ENCODE assay signal across 1 cellular context in the genomic region with DNA sequence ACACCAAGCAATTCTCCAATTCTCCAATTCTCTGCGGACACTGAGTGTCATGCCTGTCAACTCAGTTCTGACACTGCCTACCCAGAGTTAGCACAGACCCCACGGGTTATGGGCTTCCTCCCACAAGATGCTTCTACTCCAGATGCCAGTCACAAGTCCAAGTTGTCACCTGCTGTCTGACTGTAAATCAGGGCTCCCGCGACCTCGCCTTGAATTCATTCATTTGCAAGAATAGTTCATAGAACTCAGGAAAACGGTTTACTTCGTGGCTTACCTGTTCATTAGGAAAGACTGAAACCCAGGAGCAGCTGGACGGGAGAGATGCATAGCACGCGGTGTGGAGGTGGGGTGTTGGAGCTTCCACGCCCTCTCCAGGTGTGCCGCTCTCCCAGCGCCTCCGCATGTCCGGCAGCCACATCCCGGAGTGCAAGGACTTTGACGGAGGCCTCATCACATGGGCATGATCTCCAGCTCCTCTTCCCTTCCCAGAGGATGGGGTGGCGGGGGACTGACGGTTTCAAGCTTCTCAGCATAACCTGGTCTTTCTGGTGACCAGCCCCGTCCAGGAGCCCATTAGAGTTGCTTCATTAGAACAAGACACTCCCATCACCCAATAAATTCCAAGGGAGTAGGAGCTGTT.
TF ChIP-seq lines count a peak whose summit lies in the region.

No MANE protein-coding gene starts in this region.

TF ChIP-seq in WTC11, 78 proteins besides CTCF, POLR2A, EP300 and RAD21 (continued from another document):
- TF ChIP-seq, protein P1, sequence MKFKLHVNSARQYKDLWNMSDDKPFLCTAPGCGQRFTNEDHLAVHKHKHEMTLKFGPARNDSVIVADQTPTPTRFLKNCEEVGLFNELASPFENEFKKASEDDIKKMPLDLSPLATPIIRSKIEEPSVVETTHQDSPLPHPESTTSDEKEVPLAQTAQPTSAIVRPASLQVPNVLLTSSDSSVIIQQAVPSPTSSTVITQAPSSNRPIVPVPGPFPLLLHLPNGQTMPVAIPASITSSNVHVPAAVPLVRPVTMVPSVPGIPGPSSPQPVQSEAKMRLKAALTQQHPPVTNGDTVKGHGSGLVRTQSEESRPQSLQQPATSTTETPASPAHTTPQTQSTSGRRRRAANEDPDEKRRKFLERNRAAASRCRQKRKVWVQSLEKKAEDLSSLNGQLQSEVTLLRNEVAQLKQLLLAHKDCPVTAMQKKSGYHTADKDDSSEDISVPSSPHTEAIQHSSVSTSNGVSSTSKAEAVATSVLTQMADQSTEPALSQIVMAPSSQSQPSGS (CRISPR knock-in tag; IDR thresholded peaks at IDR 0.05; ENCODE audit: borderline replicate concordance, low read depth), result no peak
- TF ChIP-seq, protein P2, sequence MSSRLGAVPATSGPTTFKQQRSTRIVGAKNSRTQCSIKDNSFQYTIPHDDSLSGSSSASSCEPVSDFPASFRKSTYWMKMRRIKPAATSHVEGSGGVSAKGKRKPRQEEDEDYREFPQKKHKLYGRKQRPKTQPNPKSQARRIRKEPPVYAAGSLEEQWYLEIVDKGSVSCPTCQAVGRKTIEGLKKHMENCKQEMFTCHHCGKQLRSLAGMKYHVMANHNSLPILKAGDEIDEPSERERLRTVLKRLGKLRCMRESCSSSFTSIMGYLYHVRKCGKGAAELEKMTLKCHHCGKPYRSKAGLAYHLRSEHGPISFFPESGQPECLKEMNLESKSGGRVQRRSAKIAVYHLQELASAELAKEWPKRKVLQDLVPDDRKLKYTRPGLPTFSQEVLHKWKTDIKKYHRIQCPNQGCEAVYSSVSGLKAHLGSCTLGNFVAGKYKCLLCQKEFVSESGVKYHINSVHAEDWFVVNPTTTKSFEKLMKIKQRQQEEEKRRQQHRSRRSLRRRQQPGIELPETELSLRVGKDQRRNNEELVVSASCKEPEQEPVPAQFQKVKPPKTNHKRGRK (CRISPR knock-in tag; IDR thresholded peaks at IDR 0.05; ENCODE audit: borderline replicate concordance), result no peak
- TF ChIP-seq NR3C1 (CRISPR knock-in tag; conservative IDR thresholded peaks at IDR 0.05; ENCODE audit: low read depth) (no peak), MYBL2 (CRISPR knock-in tag; IDR thresholded peaks at IDR 0.05) (no peak), PRRX2 (CRISPR knock-in tag; IDR thresholded peaks at IDR 0.05) (no peak)
- TF ChIP-seq, protein P3, sequence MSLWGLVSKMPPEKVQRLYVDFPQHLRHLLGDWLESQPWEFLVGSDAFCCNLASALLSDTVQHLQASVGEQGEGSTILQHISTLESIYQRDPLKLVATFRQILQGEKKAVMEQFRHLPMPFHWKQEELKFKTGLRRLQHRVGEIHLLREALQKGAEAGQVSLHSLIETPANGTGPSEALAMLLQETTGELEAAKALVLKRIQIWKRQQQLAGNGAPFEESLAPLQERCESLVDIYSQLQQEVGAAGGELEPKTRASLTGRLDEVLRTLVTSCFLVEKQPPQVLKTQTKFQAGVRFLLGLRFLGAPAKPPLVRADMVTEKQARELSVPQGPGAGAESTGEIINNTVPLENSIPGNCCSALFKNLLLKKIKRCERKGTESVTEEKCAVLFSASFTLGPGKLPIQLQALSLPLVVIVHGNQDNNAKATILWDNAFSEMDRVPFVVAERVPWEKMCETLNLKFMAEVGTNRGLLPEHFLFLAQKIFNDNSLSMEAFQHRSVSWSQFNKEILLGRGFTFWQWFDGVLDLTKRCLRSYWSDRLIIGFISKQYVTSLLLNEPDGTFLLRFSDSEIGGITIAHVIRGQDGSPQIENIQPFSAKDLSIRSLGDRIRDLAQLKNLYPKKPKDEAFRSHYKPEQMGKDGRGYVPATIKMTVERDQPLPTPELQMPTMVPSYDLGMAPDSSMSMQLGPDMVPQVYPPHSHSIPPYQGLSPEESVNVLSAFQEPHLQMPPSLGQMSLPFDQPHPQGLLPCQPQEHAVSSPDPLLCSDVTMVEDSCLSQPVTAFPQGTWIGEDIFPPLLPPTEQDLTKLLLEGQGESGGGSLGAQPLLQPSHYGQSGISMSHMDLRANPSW (CRISPR knock-in tag; conservative IDR thresholded peaks at IDR 0.05; ENCODE audit: low read depth), result no peak
